In genomic region chr20:57091748-57092111, GRCh38 we compare ENCODE assay signal across 13 cellular contexts.
A peak's percentile ranks its signal among the peaks of the same experiment; 100 is the strongest.
DNase-seq lines count a peak whose midpoint lies in the region; ATAC-seq, FAIRE-seq and TF ChIP-seq lines count a peak whose summit lies in the region.
"Had no signal": no experiment of that assay in that cellular context is flagged by ENCODE, and none has a peak within 500 bp of the region (broad histone marks: within the 10 kb centered on the region; RNA-seq: fewer than 3 reads in every experiment).

No MANE protein-coding gene starts in this region.

- CTCF ChIA-PET in GM12878 (lab: Yijun Ruan, JAX), result interaction anchor here (0.7 to 2.1 kb wide), 6 partner anchors 13 to 404 kb away, joined by 3 to 8 read pairs (median 4); no protein-coding TSS in a partner anchor

- POLR2A ChIA-PET in GM12878 (lab: Charles Lee), result no interaction called here

- H3K9me3 ChIP-seq in HUES64 (ENCODE audit: insufficient read depth, low read depth, low read length) (no peaks in the 10 kb centered on the region), GM12878 (replicated peaks; ENCODE audit: control insufficient read depth, insufficient read depth, low read length) (no peaks in the 10 kb centered on the region)
- no peaks in the 10 kb centered on the region for H3K9me3 ChIP-seq in effector memory CD4-positive, alpha-beta T cell (ENCODE audit: control insufficient read depth, low read length)
- H3K9me3 ChIP-seq: BLaER1 treated with 17β-estradiol and CSF1 and Interleukin-3, amounts not matched to agents 10 nM and 100 nM; mucosa of descending colon; tibial artery had no signal

- no peak overlapping the region for H3K4me2 ChIP-seq in GM12878 (ENCODE audit: control insufficient read depth, insufficient read depth)

- DNase-seq in activated CD4-positive, alpha-beta T cell treated with anti-CD3 and anti-CD28 coated beads for 48 hours, result peak; percentile 14
- no peak for DNase-seq in activated CD4-positive, alpha-beta T cell treated with anti-CD3 and anti-CD28 coated beads for 4 hours
- no peak for DNase-seq in GM12878 (ENCODE audit: low read depth, low spot score)
- DNase-seq in stimulated activated effector memory CD8-positive, alpha-beta T cell treated with anti-CD3 and anti-CD28 coated beads, Interleukin-12 subunit alpha, Interleukin-12 subunit beta, amount 100 ng/mL, for 72 hours (ENCODE audit: low spot score in 2 of 2), result no peak
- no peak for DNase-seq in effector memory CD4-positive, alpha-beta T cell
- DNase-seq in frontal cortex (ENCODE audit: low spot score in 2 of 2), result no peak
- no peak for DNase-seq in SKM-1 (lab: John Stamatoyannopoulos, UW; ENCODE audit: unreplicated experiment)
- DNase-seq: NCI-H1092, tibial artery had no signal

- TF ChIP-seq EP300 in GM12878 (IDR thresholded peaks at IDR 0.05; ENCODE audit: borderline replicate concordance in 1 of 2, control insufficient read depth in 1 of 2, low read depth in 2 of 2, low read length in 2 of 2), result no peak

- TF ChIP-seq CTCF in GM12878 (IDR thresholded peaks at IDR 0.05 in 2 of 3, conservative IDR thresholded peaks at IDR 0.05 in 1 of 3; ENCODE audit: control insufficient read depth in 2 of 3, extremely low read depth in 1 of 3, insufficient read depth in 1 of 3, low read depth in 3 of 3, low read length in 3 of 3), result no peak

- no peak overlapping the region for H3K4me3 Mint-ChIP-seq in stimulated activated effector memory CD8-positive, alpha-beta T cell treated with anti-CD3 and anti-CD28 coated beads, Interleukin-12 subunit alpha, Interleukin-12 subunit beta, amount 100 ng/mL, for 72 hours

- H3K9me3 Mint-ChIP-seq in stimulated activated effector memory CD8-positive, alpha-beta T cell treated with anti-CD3 and anti-CD28 coated beads, Interleukin-12 subunit alpha, Interleukin-12 subunit beta, amount 100 ng/mL, for 72 hours, result peaks cover 4% of the 10 kb centered on the region

- H3K4me3 ChIP-seq in HUES64 (ENCODE audit: low read length) (peak overlapping the region; percentile 24; the same call in 1 of the 2 replicates), GM12878 (no peak overlapping the region)
- no peak overlapping the region for H3K4me3 ChIP-seq in effector memory CD4-positive, alpha-beta T cell (ENCODE audit: insufficient read depth, low read depth, low read length, poor library complexity, severe bottlenecking)
- H3K4me3 ChIP-seq: BLaER1 treated with 17β-estradiol and CSF1 and Interleukin-3, amounts not matched to agents 10 nM and 100 nM; mucosa of descending colon; tibial artery had no signal

- ATAC-seq in GM12878, result peak; percentile 13; the same call in 2 of the 3 replicates
- ATAC-seq in stimulated activated effector memory CD8-positive, alpha-beta T cell treated with anti-CD3 and anti-CD28 coated beads, Interleukin-12 subunit alpha, Interleukin-12 subunit beta, amount 100 ng/mL, for 72 hours, result peak; percentile 45

- RAD21 ChIA-PET in GM12878 (lab: Charles Lee; ENCODE audit: unreplicated experiment), result interaction anchor here (1.2 to 1.3 kb wide), 2 partner anchors 240 to 254 kb away, joined by 5 to 6 read pairs; no protein-coding TSS in a partner anchor

- H3K36me3 Mint-ChIP-seq in stimulated activated effector memory CD8-positive, alpha-beta T cell treated with anti-CD3 and anti-CD28 coated beads, Interleukin-12 subunit alpha, Interleukin-12 subunit beta, amount 100 ng/mL, for 72 hours, result peaks cover 30% of the 10 kb centered on the region

- no peak overlapping the region for H3K27ac ChIP-seq in HUES64 (ENCODE audit: low read depth, low read length)
- no peak overlapping the region for H3K27ac ChIP-seq in GM12878 (ENCODE audit: control insufficient read depth, insufficient read depth)
- no peak overlapping the region for H3K27ac ChIP-seq in effector memory CD4-positive, alpha-beta T cell (ENCODE audit: insufficient read depth, low read length, poor library complexity, severe bottlenecking)
- H3K27ac ChIP-seq: BLaER1 treated with 17β-estradiol and CSF1 and Interleukin-3, amounts not matched to agents 10 nM and 100 nM; tibial artery had no signal

- intact Hi-C loops in GM12878 (cut with micrococcal nuclease; ENCODE audit: unreplicated experiment), result loop anchor here (5.0 kb wide), 1 partner anchor 406 kb away; no protein-coding TSS in a partner anchor

- peak overlapping the region; percentile 99 for H3K27ac Mint-ChIP-seq in stimulated activated effector memory CD8-positive, alpha-beta T cell treated with anti-CD3 and anti-CD28 coated beads, Interleukin-12 subunit alpha, Interleukin-12 subunit beta, amount 100 ng/mL, for 72 hours

- TF ChIP-seq POLR2A in GM12878 (IDR thresholded peaks at IDR 0.05; ENCODE audit: low read depth, low read length), result no peak

- no peak for TF ChIP-seq RAD21 in GM12878 (IDR thresholded peaks at IDR 0.05; ENCODE audit: insufficient read depth, low read depth, low read length)

- in situ Hi-C loops in GM12878 (cut with MboI), result no loop called here

- WGBS in HUES64, result 71% methylated on average over 13 of the region's 13 CpGs
- 82% methylated on average over 12 of the region's 13 CpGs for WGBS in GM12878 (ENCODE audit: insufficient coverage, insufficient replicate concordance, low lambda C conversion rate, missing lambda C conversion rate)

- BruUV-seq in GM12878 (replicated peaks; lab: Mats Ljungman, UMichigan), result no TSS peak

- H3K27me3 ChIP-seq in HUES64 (ENCODE audit: insufficient read depth, low read length), result peaks cover 10% of the 10 kb centered on the region
- no peaks in the 10 kb centered on the region for H3K27me3 ChIP-seq in GM12878 (replicated peaks in 1 of 2; ENCODE audit: control insufficient read depth in 2 of 2, insufficient read depth in 2 of 2, low read length in 1 of 2)
- no peaks in the 10 kb centered on the region for H3K27me3 ChIP-seq in effector memory CD4-positive, alpha-beta T cell (replicated peaks; ENCODE audit: control insufficient read depth, insufficient read depth, low read length, poor library complexity, severe bottlenecking)
- H3K27me3 ChIP-seq: BLaER1 treated with 17β-estradiol and CSF1 and Interleukin-3, amounts not matched to agents 10 nM and 100 nM had no signal

- H3K36me3 ChIP-seq in HUES64 (ENCODE audit: insufficient read depth, low read length) (no peaks in the 10 kb centered on the region), GM12878 (ENCODE audit: control insufficient read depth in 2 of 2, insufficient read depth in 2 of 2, low read length in 1 of 2) (no peaks in the 10 kb centered on the region)
- no peaks in the 10 kb centered on the region for H3K36me3 ChIP-seq in effector memory CD4-positive, alpha-beta T cell (ENCODE audit: control insufficient read depth, insufficient read depth, low read length)
- H3K36me3 ChIP-seq: BLaER1 treated with 17β-estradiol and CSF1 and Interleukin-3, amounts not matched to agents 10 nM and 100 nM; tibial artery had no signal

- H3K9ac ChIP-seq in HUES64 (ENCODE audit: low read depth, low read length) (peak overlapping the region; percentile 21; the same call in 1 of the 2 replicates), GM12878 (ENCODE audit: control insufficient read depth, insufficient read depth, low read length) (no peak overlapping the region)
- H3K9ac ChIP-seq: BLaER1 treated with 17β-estradiol and CSF1 and Interleukin-3, amounts not matched to agents 10 nM and 100 nM had no signal

- H3K79me2 ChIP-seq in GM12878 (ENCODE audit: control insufficient read depth, insufficient read depth, low read length), result no peaks in the 10 kb centered on the region

- SMC1A ChIA-PET in GM12878 (lab: Charles Lee; ENCODE audit: uncharacterized antibody, unreplicated experiment), result no interaction called here

- FAIRE-seq in GM12878 (lab: Jason Lieb, UNC), result no peak
- no peak for FAIRE-seq in frontal cortex (lab: Jason Lieb, UNC)
- FAIRE-seq: endometrium had no signal

- no peaks in the 10 kb centered on the region for H3K4me1 ChIP-seq in HUES64 (ENCODE audit: insufficient read depth, low read length)
- H3K4me1 ChIP-seq in GM12878 (ENCODE audit: control insufficient read depth, insufficient read depth, low read length), result no peaks in the 10 kb centered on the region
- H3K4me1 ChIP-seq in effector memory CD4-positive, alpha-beta T cell (ENCODE audit: control insufficient read depth, insufficient read depth, low read length, poor library complexity, severe bottlenecking), result no peaks in the 10 kb centered on the region

- H3K4me1 Mint-ChIP-seq in stimulated activated effector memory CD8-positive, alpha-beta T cell treated with anti-CD3 and anti-CD28 coated beads, Interleukin-12 subunit alpha, Interleukin-12 subunit beta, amount 100 ng/mL, for 72 hours, result peaks cover 17% of the 10 kb centered on the region

- H2AFZ ChIP-seq in GM12878 (ENCODE audit: control insufficient read depth, low read depth, low read length), result no peak overlapping the region

- no peaks in the 10 kb centered on the region for H4K20me1 ChIP-seq in GM12878 (ENCODE audit: control insufficient read depth, insufficient read depth)
- H4K20me1 ChIP-seq: BLaER1 treated with 17β-estradiol and CSF1 and Interleukin-3, amounts not matched to agents 10 nM and 100 nM had no signal

TF ChIP-seq in GM12878, 131 proteins besides CTCF, POLR2A, EP300 and RAD21 (continues in another document):
- TF ChIP-seq CHD4 (IDR thresholded peaks at IDR 0.05), result no peak
- no peak for TF ChIP-seq SP1 (IDR thresholded peaks at IDR 0.05; ENCODE audit: low read depth, low read length)
- TF ChIP-seq CHD1 (IDR thresholded peaks at IDR 0.05; ENCODE audit: low read depth, low read length), result no peak
- TF ChIP-seq, protein P1, sequence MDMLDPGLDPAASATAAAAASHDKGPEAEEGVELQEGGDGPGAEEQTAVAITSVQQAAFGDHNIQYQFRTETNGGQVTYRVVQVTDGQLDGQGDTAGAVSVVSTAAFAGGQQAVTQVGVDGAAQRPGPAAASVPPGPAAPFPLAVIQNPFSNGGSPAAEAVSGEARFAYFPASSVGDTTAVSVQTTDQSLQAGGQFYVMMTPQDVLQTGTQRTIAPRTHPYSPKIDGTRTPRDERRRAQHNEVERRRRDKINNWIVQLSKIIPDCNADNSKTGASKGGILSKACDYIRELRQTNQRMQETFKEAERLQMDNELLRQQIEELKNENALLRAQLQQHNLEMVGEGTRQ (IDR thresholded peaks at IDR 0.05; ENCODE audit: borderline replicate concordance, low read depth, low read length), result no peak
- no peak for TF ChIP-seq SREBF2 (IDR thresholded peaks at IDR 0.05; ENCODE audit: low read length)
- TF ChIP-seq, protein P2, sequence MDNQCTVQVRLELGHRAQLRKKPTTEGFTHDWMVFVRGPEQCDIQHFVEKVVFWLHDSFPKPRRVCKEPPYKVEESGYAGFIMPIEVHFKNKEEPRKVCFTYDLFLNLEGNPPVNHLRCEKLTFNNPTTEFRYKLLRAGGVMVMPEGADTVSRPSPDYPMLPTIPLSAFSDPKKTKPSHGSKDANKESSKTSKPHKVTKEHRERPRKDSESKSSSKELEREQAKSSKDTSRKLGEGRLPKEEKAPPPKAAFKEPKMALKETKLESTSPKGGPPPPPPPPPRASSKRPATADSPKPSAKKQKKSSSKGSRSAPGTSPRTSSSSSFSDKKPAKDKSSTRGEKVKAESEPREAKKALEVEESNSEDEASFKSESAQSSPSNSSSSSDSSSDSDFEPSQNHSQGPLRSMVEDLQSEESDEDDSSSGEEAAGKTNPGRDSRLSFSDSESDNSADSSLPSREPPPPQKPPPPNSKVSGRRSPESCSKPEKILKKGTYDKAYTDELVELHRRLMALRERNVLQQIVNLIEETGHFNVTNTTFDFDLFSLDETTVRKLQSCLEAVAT (IDR thresholded peaks at IDR 0.05), result no peak
- TF ChIP-seq RUNX3 (IDR thresholded peaks at IDR 0.05; ENCODE audit: low read length), result no peak
